ENCODE assay signal across 18 cellular contexts in genomic region chr6:20424679-20425078, GRCh38. TPM values are rescaled to one million over a fixed set of nuclear protein-coding genes. Genes with fewer than 3 reads are reported as not detected.
DNase-seq lines count a peak whose midpoint lies in the region; ATAC-seq, FAIRE-seq and TF ChIP-seq lines count a peak whose summit lies in the region.
"Had no signal": no experiment of that assay in that cellular context is flagged by ENCODE, and none has a peak within 500 bp of the region (broad histone marks: within the 10 kb centered on the region; RNA-seq: fewer than 3 reads in every experiment).

No MANE protein-coding gene starts in this region.

- H3K27me3 ChIP-seq in cardiac muscle cell (no peaks in the 10 kb centered on the region), right atrium auricular region (no peaks in the 10 kb centered on the region), HepG2 (ENCODE audit: control insufficient read depth in 1 of 2, insufficient read depth in 2 of 2, low read length in 2 of 2) (no peaks in the 10 kb centered on the region)
- H3K27me3 ChIP-seq: esophagus muscularis mucosa, Peyer's patch, uterus had no signal

- 68% methylated on average over 5 of the region's 5 CpGs for WGBS in HepG2 (ENCODE audit: low lambda C conversion rate)

- peaks cover 57% of the 10 kb centered on the region for H3K36me3 Mint-ChIP-seq in activated CD4-positive, alpha-beta T cell treated with anti-CD3 and anti-CD28 coated beads, Interleukin-2, amount 10 ng/mL, durations not matched to agents 7 days and 5 days (ENCODE audit: low read depth)

- no peak for FAIRE-seq in HepG2 (lab: Jason Lieb, UNC)
- FAIRE-seq: H54 had no signal

- H3K4me3 Mint-ChIP-seq in activated CD4-positive, alpha-beta T cell treated with anti-CD3 and anti-CD28 coated beads, Interleukin-2, amount 10 ng/mL, durations not matched to agents 7 days and 5 days = no peak overlapping the region
- H3K4me3 Mint-ChIP-seq: activated CD4-positive, alpha-beta T cell treated with anti-CD3 and anti-CD28 coated beads for 36 hours; T-helper 1 cell treated with Interleukin-12 subunit alpha and Interleukin-12 subunit beta and Interleukin-4 antibody, amounts not matched to agents 30 μg/mL and 1 μg/mL, for 36 hours had no signal

- H3K9me3 ChIP-seq in cardiac muscle cell (ENCODE audit: low read depth) (no peaks in the 10 kb centered on the region), right atrium auricular region (no peaks in the 10 kb centered on the region), HepG2 (ENCODE audit: low read length) (no peaks in the 10 kb centered on the region)
- H3K9me3 ChIP-seq: Peyer's patch, uterus had no signal

- no peak overlapping the region for H3K9ac ChIP-seq in HepG2 (ENCODE audit: insufficient read depth, low read depth, low read length)

- intact Hi-C loops in HepG2 (cut with micrococcal nuclease; ENCODE audit: unreplicated experiment) = no loop called here

- CTCF ChIA-PET in HepG2 (lab: Yijun Ruan, JAX; ENCODE audit: low intra/inter-chr PET ratio, low total read pairs) = no interaction called here
- CTCF ChIA-PET in activated CD4-positive, alpha-beta T cell treated with anti-CD3 and anti-CD28 coated beads, Interleukin-2, amount 10 ng/mL, durations not matched to agents 7 days and 5 days (lab: Charles Lee) = no interaction called here

- ATAC-seq in HepG2 (peak; percentile 28), HG03196 (IDR thresholded peaks at IDR 0.05; ENCODE audit: unreplicated experiment) (no peak)
- ATAC-seq: activated CD4-positive, alpha-beta T cell treated with anti-CD3 and anti-CD28 coated beads for 36 hours had no signal

- H3K36me3 ChIP-seq in cardiac muscle cell (no peaks in the 10 kb centered on the region), right atrium auricular region (no peaks in the 10 kb centered on the region), HepG2 (replicated peaks in 1 of 2; ENCODE audit: control insufficient read depth in 1 of 2, insufficient read depth in 2 of 2, low read length in 2 of 2) (peaks cover 2 to 11% of the 10 kb centered on the region in 2 experiments; a peak in 3 of 5 replicates)
- H3K36me3 ChIP-seq: esophagus muscularis mucosa, Peyer's patch, uterus had no signal

- in situ Hi-C loops in HepG2 (cut with HindIII; ENCODE audit: extremely low pct_ligation_motif_present, low pct_unique_long_range_greater_than_20kb) = no loop called here

- no peak overlapping the region for H2AFZ ChIP-seq in HepG2 (ENCODE audit: low read length)

- peaks cover 84% of the 10 kb centered on the region for H3K79me2 ChIP-seq in HepG2 (ENCODE audit: insufficient read depth, low read length)

- no peak for TF ChIP-seq RAD21 in HepG2 (CRISPR knock-in tag; IDR thresholded peaks at IDR 0.05)

- TF ChIP-seq POLR2A in HepG2 (IDR thresholded peaks at IDR 0.05; ENCODE audit: insufficient read depth in 1 of 2, low read depth in 2 of 2, low read length in 2 of 2) = no peak

- H3K27ac ChIP-seq in cardiac muscle cell (peak overlapping the region; percentile 25), right atrium auricular region (no peak overlapping the region), HepG2 (ENCODE audit: extremely low read length, insufficient read depth, low read length) (no peak overlapping the region)
- H3K27ac ChIP-seq: esophagus muscularis mucosa, Peyer's patch, uterus had no signal

- DNase-seq in cardiac muscle cell (ENCODE audit: low read depth in 1 of 2, low spot score in 1 of 2) (peak in 1 of 2 donors; percentile 75), right atrium auricular region (ENCODE audit: low spot score) (no peak), cardiac fibroblast (ENCODE audit: low read depth in 2 of 2) (peak; percentile 55 to 69), HepG2 (ENCODE audit: low spot score) (peak; percentile 49), H4 (ENCODE audit: low spot score) (no peak), middle frontal gyrus (ENCODE audit: extremely low spot score, low spot score) (no peak)
- no peak for DNase-seq in activated CD4-positive, alpha-beta T cell treated with anti-CD3 and anti-CD28 coated beads, Interleukin-2, amount 10 ng/mL, durations not matched to agents 7 days and 5 days
- DNase-seq: activated CD4-positive, alpha-beta T cell treated with anti-CD3 and anti-CD28 coated beads for 36 hours; NCI-H2029 treated with DMSO at 0.1 percent for 48 hours; occipital lobe; Peyer's patch; stimulated activated naive CD4-positive, alpha-beta T cell treated with Interleukin-2 at 50 U/mL for 16 hours; uterus had no signal

- H4K20me1 ChIP-seq in HepG2 (ENCODE audit: insufficient read depth, low read length) = peaks cover 5% of the 10 kb centered on the region

- no peak overlapping the region for H3K27ac Mint-ChIP-seq in activated CD4-positive, alpha-beta T cell treated with anti-CD3 and anti-CD28 coated beads, Interleukin-2, amount 10 ng/mL, durations not matched to agents 7 days and 5 days
- H3K27ac Mint-ChIP-seq: activated CD4-positive, alpha-beta T cell treated with anti-CD3 and anti-CD28 coated beads for 36 hours had no signal

- H3K4me2 ChIP-seq in HepG2 (ENCODE audit: low read depth, low read length) = no peak overlapping the region
- H3K4me2 ChIP-seq: smooth muscle cell had no signal

- no TSS peak for BruUV-seq in HepG2 (replicated peaks; lab: Mats Ljungman, UMichigan)

- TF ChIP-seq EP300 in HepG2 (IDR thresholded peaks at IDR 0.05; ENCODE audit: low read depth in 2 of 2, low read length in 2 of 2) (peak in 1 of 2 experiments; percentile 22; a peak in 1 of 4 replicates), HepG2 (CRISPR knock-in tag; IDR thresholded peaks at IDR 0.05; ENCODE audit: borderline replicate concordance) (no peak)

- POLR2A ChIA-PET in HepG2 (lab: Yijun Ruan, JAX) = no interaction called here
- POLR2A ChIA-PET in activated CD4-positive, alpha-beta T cell treated with anti-CD3 and anti-CD28 coated beads, Interleukin-2, amount 10 ng/mL, durations not matched to agents 7 days and 5 days (lab: Charles Lee) = no interaction called here

- H3K4me1 ChIP-seq in cardiac muscle cell (ENCODE audit: low read depth) (peaks cover 6% of the 10 kb centered on the region), right atrium auricular region (peaks cover 0 to 38% of the 10 kb centered on the region in 2 donors), HepG2 (ENCODE audit: insufficient read depth, low read length) (peaks cover 40% of the 10 kb centered on the region)
- H3K4me1 ChIP-seq: uterus had no signal

- no peaks in the 10 kb centered on the region for H3K27me3 Mint-ChIP-seq in activated CD4-positive, alpha-beta T cell treated with anti-CD3 and anti-CD28 coated beads, Interleukin-2, amount 10 ng/mL, durations not matched to agents 7 days and 5 days
- H3K27me3 Mint-ChIP-seq: activated CD4-positive, alpha-beta T cell treated with anti-CD3 and anti-CD28 coated beads for 36 hours had no signal

- peaks cover 36% of the 10 kb centered on the region for H3K4me1 Mint-ChIP-seq in activated CD4-positive, alpha-beta T cell treated with anti-CD3 and anti-CD28 coated beads, Interleukin-2, amount 10 ng/mL, durations not matched to agents 7 days and 5 days

- H3K9me3 Mint-ChIP-seq in activated CD4-positive, alpha-beta T cell treated with anti-CD3 and anti-CD28 coated beads, Interleukin-2, amount 10 ng/mL, durations not matched to agents 7 days and 5 days = no peaks in the 10 kb centered on the region
- H3K9me3 Mint-ChIP-seq: T-helper 1 cell treated with Interleukin-12 subunit alpha and Interleukin-12 subunit beta and Interleukin-4 antibody, amounts not matched to agents 30 μg/mL and 1 μg/mL, for 36 hours had no signal

- TF ChIP-seq CTCF in cardiac muscle cell (IDR thresholded peaks at IDR 0.05; ENCODE audit: low read depth, low read length) (no peak), right atrium auricular region (IDR thresholded peaks at IDR 0.05) (no peak), cardiac fibroblast (IDR thresholded peaks at IDR 0.05; ENCODE audit: low read depth, low read length) (no peak), HepG2 (CRISPR knock-in tag; IDR thresholded peaks at IDR 0.05) (no peak)

- H3K4me3 ChIP-seq in cardiac muscle cell = no peak overlapping the region
- H3K4me3 ChIP-seq in right atrium auricular region = no peak overlapping the region
- no peak overlapping the region for H3K4me3 ChIP-seq in cardiac fibroblast (replicated peaks in 1 of 2; ENCODE audit: low read depth in 2 of 2, low read length in 2 of 2)
- H3K4me3 ChIP-seq in HepG2 (replicated peaks in 1 of 3; ENCODE audit: insufficient read depth in 1 of 3, low read depth in 2 of 3, low read length in 3 of 3) = no peak overlapping the region
- H3K4me3 ChIP-seq: esophagus muscularis mucosa, Peyer's patch, smooth muscle cell, uterus had no signal

RNA-seq across cellular contexts. Expression of gene E2F3, which starts 23.0 kb away (rescaled TPM):
- total RNA-seq in cardiac muscle cell (9.2 and 12.6 TPM in 2 replicates), right atrium auricular region (1 to 10 TPM; 6.0 to 6.4 TPM), HepG2 (2016; rRNA removed; fragmentation: Illumina TruSeq; extraction: Trizol) (12.7 and 14.2 TPM in 2 replicates)
- polyA plus RNA-seq in cardiac muscle cell (11.1 and 16.5 TPM in 2 replicates), HepG2 (2011; rRNA removed) (6.9 and 8.5 TPM in 2 replicates)
- 3.9 and 4.1 TPM in 2 replicates for total RNA-seq in HepG2 (2016; cell fraction: cytosol; rRNA removed; fragmentation: Illumina TruSeq; extraction: Trizol; ENCODE audit: low read depth)
- total RNA-seq in HepG2 (2016; cell fraction: insoluble cytoplasmic fraction; rRNA removed; fragmentation: Illumina TruSeq; extraction: Trizol) = 12.3 and 12.7 TPM in 2 replicates
- 7.4 and 7.6 TPM in 2 replicates for total RNA-seq in HepG2 (2016; cell fraction: membrane; rRNA removed; fragmentation: Illumina TruSeq; extraction: Trizol)
- total RNA-seq in HepG2 (2016; cell fraction: nucleus; rRNA removed; fragmentation: Illumina TruSeq; extraction: Trizol) = 18.9 and 19.8 TPM in 2 replicates
- 3.5 and 4.6 TPM in 2 replicates for polyA plus RNA-seq in HepG2 (2011; cell fraction: cytosol; rRNA removed)
- 11.4 and 11.9 TPM in 2 replicates for polyA plus RNA-seq in HepG2 (2011; cell fraction: nucleus; rRNA removed)
- 6.5 TPM in 2 replicates for polyA plus RNA-seq in HepG2 (2012)
- 0.54 and 0.65 TPM in 2 replicates for polyA plus RNA-seq in HepG2 (2016; cell fraction: cytosol; fragmentation: Illumina TruSeq; extraction: Trizol; ENCODE audit: low read depth)
- 14.7 and 15.7 TPM in 2 replicates for polyA plus RNA-seq in HepG2 (2016; cell fraction: insoluble cytoplasmic fraction; fragmentation: Illumina TruSeq; extraction: Trizol; ENCODE audit: low read depth)
- polyA plus RNA-seq in HepG2 (2016; cell fraction: membrane; fragmentation: Illumina TruSeq; extraction: Trizol; ENCODE audit: low read depth) = 3.0 and 3.5 TPM in 2 replicates
- polyA plus RNA-seq in HepG2 (2016; cell fraction: nucleus; fragmentation: Illumina TruSeq; extraction: Trizol; ENCODE audit: insufficient read depth, low read depth) = 42.2 and 42.9 TPM in 2 replicates
- 5.7 and 12.9 TPM in 2 replicates for polyA minus RNA-seq in HepG2 (2011; rRNA and poly(A)+ RNA removed; ENCODE audit: low replicate concordance)
- polyA minus RNA-seq in HepG2 (2011; cell fraction: cytosol; rRNA and poly(A)+ RNA removed) = 6.1 and 6.4 TPM in 2 replicates
- polyA minus RNA-seq in HepG2 (2011; cell fraction: nucleus; rRNA and poly(A)+ RNA removed) = 10.7 TPM in 2 replicates
- 10 to 100 TPM; 30.9 to 33.9 TPM for total RNA-seq in activated CD4-positive, alpha-beta T cell treated with anti-CD3 and anti-CD28 coated beads, Interleukin-2, amount 10 ng/mL, durations not matched to agents 7 days and 5 days
- 5.3 and 7.9 TPM in 2 replicates for total RNA-seq in H4 (2014; rRNA removed; shearing (Covaris generic))

Comparison
In these comparisons a context has a peak if more than half of its experiments do, and no peak if none do; other contexts are left out.
1. DNase-seq: peak in cardiac fibroblast (2 of 2) and HepG2 (single experiment); none in right atrium auricular region (single experiment), activated CD4-positive, alpha-beta T cell treated with anti-CD3 and anti-CD28 coated beads, Interleukin-2, amount 10 ng/mL, durations not matched to agents 7 days and 5 days (single experiment), H4 (single experiment) and middle frontal gyrus (single experiment).